9 cellular contexts compared by ENCODE assay signal in the genomic region with DNA sequence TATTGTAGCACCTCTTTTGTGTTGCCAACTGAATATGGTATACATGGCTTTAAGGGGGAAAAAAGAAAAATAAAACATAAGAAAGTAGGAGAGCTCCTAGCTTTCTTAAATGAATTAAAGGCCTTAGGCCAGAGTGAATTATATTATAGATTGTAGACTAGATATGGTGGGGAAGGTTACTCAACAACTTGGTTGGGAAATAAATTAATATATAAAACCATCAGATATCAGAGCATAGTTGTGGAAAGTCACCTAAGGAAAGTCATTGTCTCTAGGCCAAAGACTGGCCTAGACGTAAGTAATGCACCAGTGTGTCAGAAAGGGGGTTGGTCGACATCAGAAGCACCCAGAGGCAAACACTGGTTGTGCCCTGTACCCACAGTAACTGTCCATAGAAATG.
DNase-seq lines count a peak whose midpoint lies in the region; TF ChIP-seq lines count a peak whose summit lies in the region.
"Had no signal": no experiment of that assay in that cellular context is flagged by ENCODE, and none has a peak within 500 bp of the region (broad histone marks: within the 10 kb centered on the region; RNA-seq: fewer than 3 reads in every experiment).

No MANE protein-coding gene starts in this region.

- H3K36me3 ChIP-seq in CD8-positive, alpha-beta memory T cell (ENCODE audit: insufficient read depth, low read length): no peaks in the 10 kb centered on the region
- H3K36me3 ChIP-seq in PC-9 (ENCODE audit: low read depth): no peaks in the 10 kb centered on the region

- H3K9me3 ChIP-seq in CD8-positive, alpha-beta memory T cell (ENCODE audit: low read length): no peaks in the 10 kb centered on the region
- no peaks in the 10 kb centered on the region for H3K9me3 ChIP-seq in PC-9 (ENCODE audit: insufficient read depth, low read depth)

- CTCF ChIA-PET in CD8-positive, alpha-beta memory T cell (lab: Charles Lee): interaction anchor here (0.8 to 1.2 kb wide), 2 partner anchors 584 to 633 kb away, joined by 3 to 5 read pairs; no protein-coding TSS in a partner anchor
- CTCF ChIA-PET in PC-9 (lab: Charles Lee): no interaction called here

- no peak overlapping the region for H3K4me3 ChIP-seq in CD8-positive, alpha-beta memory T cell (ENCODE audit: low read length)
- H3K4me3 ChIP-seq in PC-9: no peak overlapping the region

- H3K79me2 ChIP-seq in PC-9 (ENCODE audit: low read depth): no peaks in the 10 kb centered on the region

- intact Hi-C loops in PC-9 (cut with micrococcal nuclease; ENCODE audit: unreplicated experiment): loop anchor here (2.0 kb wide), 2 partner anchors 21 to 65 kb away; no protein-coding TSS in a partner anchor
- intact Hi-C loops in dendritic cell treated with granulocyte-macrophage colony-stimulating factor and Interleukin-4, amounts not matched to agents 40 ng/mL and 50 ng/mL, for 4 days (cut with micrococcal nuclease): no loop called here

- no peaks in the 10 kb centered on the region for H3K36me3 Mint-ChIP-seq in CD8-positive, alpha-beta memory T cell
- H3K36me3 Mint-ChIP-seq in dendritic cell treated with granulocyte-macrophage colony-stimulating factor and Interleukin-4, amounts not matched to agents 40 ng/mL and 50 ng/mL, for 4 days (ENCODE audit: low read depth): no peaks in the 10 kb centered on the region
- H3K36me3 Mint-ChIP-seq in progenitor cell of endocrine pancreas (ENCODE audit: insufficient read depth): peaks cover 20% of the 10 kb centered on the region

- H3K9me3 Mint-ChIP-seq in CD8-positive, alpha-beta memory T cell: no peaks in the 10 kb centered on the region
- no peaks in the 10 kb centered on the region for H3K9me3 Mint-ChIP-seq in dendritic cell treated with granulocyte-macrophage colony-stimulating factor and Interleukin-4, amounts not matched to agents 40 ng/mL and 50 ng/mL, for 4 days
- H3K9me3 Mint-ChIP-seq in progenitor cell of endocrine pancreas (ENCODE audit: low read depth): peaks cover 17% of the 10 kb centered on the region

- no peak overlapping the region for H3K27ac ChIP-seq in CD8-positive, alpha-beta memory T cell (ENCODE audit: low read depth, low read length)
- H3K27ac ChIP-seq in PC-9: peak overlapping the region; percentile 51

- H3F3A ChIP-seq in PC-9 (ENCODE audit: insufficient read depth, low read depth): peaks cover 7% of the 10 kb centered on the region; the same call in 1 of the 2 replicates

- TF ChIP-seq CTCF in PC-9 (conservative IDR thresholded peaks at IDR 0.05) (no peak), progenitor cell of endocrine pancreas (IDR thresholded peaks at IDR 0.05; ENCODE audit: unreplicated experiment) (no peak)

- no peak overlapping the region for H2AFZ ChIP-seq in PC-9

- peak overlapping the region; percentile 78 to 87 (median 85) for H3K4me3 Mint-ChIP-seq in CD8-positive, alpha-beta memory T cell
- H3K4me3 Mint-ChIP-seq in dendritic cell treated with granulocyte-macrophage colony-stimulating factor and Interleukin-4, amounts not matched to agents 40 ng/mL and 50 ng/mL, for 4 days: no peak overlapping the region
- no peak overlapping the region for H3K4me3 Mint-ChIP-seq in progenitor cell of endocrine pancreas (ENCODE audit: low read depth)

- peaks cover 64 to 76% (median 72%) of the 10 kb centered on the region in 3 donors for H3K4me1 Mint-ChIP-seq in CD8-positive, alpha-beta memory T cell
- peaks cover 38% of the 10 kb centered on the region for H3K4me1 Mint-ChIP-seq in dendritic cell treated with granulocyte-macrophage colony-stimulating factor and Interleukin-4, amounts not matched to agents 40 ng/mL and 50 ng/mL, for 4 days (ENCODE audit: low read depth)
- peaks cover 22% of the 10 kb centered on the region for H3K4me1 Mint-ChIP-seq in progenitor cell of endocrine pancreas (ENCODE audit: low read depth)

- no peaks in the 10 kb centered on the region for H4K20me1 ChIP-seq in PC-9 (ENCODE audit: insufficient read depth)

- no peak for DNase-seq in CD8-positive, alpha-beta memory T cell
- DNase-seq in PC-9 (peak in 1 of 2 experiments; percentile 39), progenitor cell of endocrine pancreas (ENCODE audit: low spot score, unreplicated experiment) (no peak), NCI-H524 (lab: John Stamatoyannopoulos, UW) (no peak), UCSD-AML1 (lab: John Stamatoyannopoulos, UW; ENCODE audit: unreplicated experiment) (no peak), AG08396 (ENCODE audit: low spot score) (no peak), DMS 273 (lab: John Stamatoyannopoulos, UW; ENCODE audit: unreplicated experiment) (no peak)
- DNase-seq: left cardiac atrium had no signal

- BruUV-seq in PC-9 (replicated peaks; lab: Mats Ljungman, UMichigan): no TSS peak

- POLR2A ChIA-PET in CD8-positive, alpha-beta memory T cell (lab: Charles Lee): interaction anchor here (1.0 to 1.5 kb wide), 2 partner anchors 582 to 617 kb away, joined by 5 to 10 read pairs; partner anchors contain the start of gene ZFP36L1
- POLR2A ChIA-PET in PC-9 (lab: Charles Lee; ENCODE audit: unreplicated experiment): interaction anchor here (0.7 kb wide), 1 partner anchor 73 kb away, joined by 4 read pairs; no protein-coding TSS in a partner anchor

- peak overlapping the region; percentile 35; the same call in 1 of the 2 replicates for H3K4me2 ChIP-seq in PC-9

- no peaks in the 10 kb centered on the region for H3K27me3 Mint-ChIP-seq in CD8-positive, alpha-beta memory T cell
- H3K27me3 Mint-ChIP-seq in dendritic cell treated with granulocyte-macrophage colony-stimulating factor and Interleukin-4, amounts not matched to agents 40 ng/mL and 50 ng/mL, for 4 days: no peaks in the 10 kb centered on the region
- H3K27me3 Mint-ChIP-seq in progenitor cell of endocrine pancreas: no peaks in the 10 kb centered on the region

- H3K27me3 ChIP-seq in CD8-positive, alpha-beta memory T cell (ENCODE audit: insufficient read depth, low read length, poor library complexity, severe bottlenecking): no peaks in the 10 kb centered on the region
- no peaks in the 10 kb centered on the region for H3K27me3 ChIP-seq in PC-9 (ENCODE audit: insufficient read depth, low read depth)

- no peaks in the 10 kb centered on the region for H3K9me2 ChIP-seq in PC-9 (ENCODE audit: insufficient read depth)

- peaks cover 46% of the 10 kb centered on the region for H3K4me1 ChIP-seq in CD8-positive, alpha-beta memory T cell (ENCODE audit: insufficient read depth, low read length)
- peaks cover 17% of the 10 kb centered on the region for H3K4me1 ChIP-seq in PC-9 (replicated peaks; ENCODE audit: insufficient read depth)

- peak overlapping the region; percentile 86 to 97 (median 94) for H3K27ac Mint-ChIP-seq in CD8-positive, alpha-beta memory T cell
- peak overlapping the region; percentile 84 for H3K27ac Mint-ChIP-seq in dendritic cell treated with granulocyte-macrophage colony-stimulating factor and Interleukin-4, amounts not matched to agents 40 ng/mL and 50 ng/mL, for 4 days
- H3K27ac Mint-ChIP-seq in progenitor cell of endocrine pancreas: peak overlapping the region; percentile 90

Comparison
In these comparisons a context has a peak if more than half of its experiments do, and no peak if none do; other contexts are left out.
1. H3K4me3 Mint-ChIP-seq: peak in CD8-positive, alpha-beta memory T cell (7 of 7); none in dendritic cell treated with granulocyte-macrophage colony-stimulating factor and Interleukin-4, amounts not matched to agents 40 ng/mL and 50 ng/mL, for 4 days (single experiment) and progenitor cell of endocrine pancreas (single experiment).
2. Peak in every context shown above with its lines, with median percentiles within 50 percentile points of each other: H3K27ac Mint-ChIP-seq.